25 cellular contexts compared by ENCODE assay signal in the genomic region with DNA sequence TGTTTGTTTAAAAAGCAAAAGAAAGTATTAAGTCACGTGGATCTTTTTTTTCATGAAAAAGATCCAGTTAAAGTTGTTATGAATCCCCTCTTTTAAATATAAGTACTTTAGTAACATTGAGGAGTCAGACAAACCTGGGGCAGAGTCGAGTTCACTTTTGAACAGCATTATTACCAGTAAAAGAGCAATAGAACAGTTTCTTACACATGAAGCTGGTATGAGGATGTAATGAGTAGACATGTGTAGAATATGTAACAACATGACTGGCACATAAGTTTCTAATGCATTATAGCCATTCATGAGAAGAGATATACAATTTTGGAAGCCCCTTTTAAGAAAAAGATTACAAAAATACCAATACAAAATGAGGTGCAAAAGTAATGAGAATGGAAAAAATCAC. TPM values are rescaled to one million over a fixed set of nuclear protein-coding genes. Genes with fewer than 3 reads are reported as not detected.
"Had no signal": no experiment of that assay in that cellular context is flagged by ENCODE, and none has a peak within 500 bp of the region (broad histone marks: within the 10 kb centered on the region; RNA-seq: fewer than 3 reads in every experiment).

No MANE protein-coding gene starts in this region.

- H3K9me3 Mint-ChIP-seq: activated B cell treated with CpG ODN at 0.5 μM for 24 hours; endodermal cell; natural killer cell; T-helper 1 cell treated with Interleukin-12 subunit alpha and Interleukin-12 subunit beta and Interleukin-4 antibody, amounts not matched to agents 30 μg/mL and 1 μg/mL, for 36 hours had no signal

- DNase-seq: activated B cell treated with CpG ODN at 0.5 μM for 24 hours; activated CD4-positive, alpha-beta T cell treated with anti-CD3 and anti-CD28 coated beads for 36 hours; activated CD4-positive, alpha-beta T cell treated with anti-CD3 and anti-CD28 coated beads, Interleukin-2, amount 50 U/mL, for 48 hours; activated CD8-positive, alpha-beta memory T cell treated with anti-CD3 and anti-CD28 coated beads, Interleukin-2, amount 50 U/mL, for 48 hours; activated naive CD4-positive, alpha-beta T cell; activated T-cell treated with anti-CD3 and anti-CD28 coated beads, Interleukin-2, amount 50 U/mL, for 4 hours; adrenal gland; cerebellar nuclear complex; endodermal cell; heart right ventricle; kidney glomerular epithelial cell; left ventricle myocardium inferior; midbrain; natural killer cell; ovary; psoas muscle; stimulated activated CD4-positive, alpha-beta T cell treated with anti-CD3 and anti-CD28 coated beads, Interleukin-4, amount 100 ng/mL, for 4 hours; stimulated activated naive CD8-positive, alpha-beta T cell treated with anti-CD3 and anti-CD28 coated beads, Interleukin-15, Interleukin-2, amounts not matched to agents 100 U/mL and 50 U/mL, for 24 hours; tibial artery had no signal

- H3K4me3 ChIP-seq: adrenal gland, coronary artery, heart right ventricle, left ventricle myocardium inferior, ovary, psoas muscle, right atrium auricular region, tibial artery had no signal

- H3K36me3 ChIP-seq: adrenal gland, heart right ventricle, left ventricle myocardium inferior, ovary, right atrium auricular region, tibial artery had no signal

- H3K27ac ChIP-seq: adrenal gland, coronary artery, heart right ventricle, left ventricle myocardium inferior, ovary, psoas muscle, right atrium auricular region, tibial artery had no signal

- H3K36me3 Mint-ChIP-seq: activated naive CD8-positive, alpha-beta T cell; natural killer cell had no signal

- H3K27me3 Mint-ChIP-seq: activated B cell treated with CpG ODN at 0.5 μM for 24 hours; activated CD4-positive, alpha-beta T cell treated with anti-CD3 and anti-CD28 coated beads for 36 hours; activated naive CD8-positive, alpha-beta T cell had no signal

- H3K27me3 ChIP-seq: adrenal gland, heart right ventricle, ovary, right atrium auricular region, tibial artery had no signal

- H3K27ac Mint-ChIP-seq: activated B cell treated with CpG ODN at 0.5 μM for 24 hours; activated CD4-positive, alpha-beta T cell treated with anti-CD3 and anti-CD28 coated beads for 36 hours; activated naive CD8-positive, alpha-beta T cell; activated T-helper 2 cell treated with anti-CD3 and anti-CD28 coated beads, Interferon-gamma antibody, Interleukin-2, Interleukin-4, amounts not matched to agents 10 μg/mL and 5 μg/mL and 100 μg/mL, durations not matched to agents 14 hours and 24 hours and 36 hours; endodermal cell; natural killer cell; T-helper 1 cell treated with Interleukin-12 subunit alpha and Interleukin-12 subunit beta and Interleukin-4 antibody, amounts not matched to agents 30 μg/mL and 1 μg/mL, for 36 hours had no signal

- H3K4me1 Mint-ChIP-seq: activated B cell treated with CpG ODN at 0.5 μM for 24 hours; activated CD4-positive, alpha-beta T cell treated with anti-CD3 and anti-CD28 coated beads for 36 hours; endodermal cell; natural killer cell had no signal

- H3K4me1 ChIP-seq: adrenal gland, heart right ventricle, left ventricle myocardium inferior, psoas muscle, right atrium auricular region, tibial artery had no signal

- H3K9me3 ChIP-seq: adrenal gland, heart right ventricle, left ventricle myocardium inferior, ovary, psoas muscle, right atrium auricular region, tibial artery had no signal

- H3K4me3 Mint-ChIP-seq: activated B cell treated with CpG ODN at 0.5 μM for 24 hours; activated CD4-positive, alpha-beta T cell treated with anti-CD3 and anti-CD28 coated beads for 36 hours; activated naive CD8-positive, alpha-beta T cell; activated T-cell treated with anti-CD3 and anti-CD28 coated beads, Interleukin-2, amount 50 U/mL, for 4 hours; endodermal cell; natural killer cell; T-helper 1 cell treated with Interleukin-12 subunit alpha and Interleukin-12 subunit beta and Interleukin-4 antibody, amounts not matched to agents 30 μg/mL and 1 μg/mL, for 36 hours had no signal

- ATAC-seq: activated CD4-positive, alpha-beta T cell treated with anti-CD3 and anti-CD28 coated beads for 36 hours; activated T-cell treated with anti-CD3 and anti-CD28 coated beads, Interleukin-2, amount 50 U/mL, for 4 hours; heart right ventricle; natural killer cell; psoas muscle; stimulated activated naive CD8-positive, alpha-beta T cell treated with anti-CD3 and anti-CD28 coated beads, Interleukin-15, Interleukin-2, amounts not matched to agents 100 U/mL and 50 U/mL, for 24 hours had no signal

RNA-seq across cellular contexts. Expression of a gene that starts 7.6 kb away (rescaled TPM):
- polyA plus RNA-seq: fibroblast of lung, psoas muscle had no signal
